10 cellular contexts compared by ENCODE assay signal in the genomic region with DNA sequence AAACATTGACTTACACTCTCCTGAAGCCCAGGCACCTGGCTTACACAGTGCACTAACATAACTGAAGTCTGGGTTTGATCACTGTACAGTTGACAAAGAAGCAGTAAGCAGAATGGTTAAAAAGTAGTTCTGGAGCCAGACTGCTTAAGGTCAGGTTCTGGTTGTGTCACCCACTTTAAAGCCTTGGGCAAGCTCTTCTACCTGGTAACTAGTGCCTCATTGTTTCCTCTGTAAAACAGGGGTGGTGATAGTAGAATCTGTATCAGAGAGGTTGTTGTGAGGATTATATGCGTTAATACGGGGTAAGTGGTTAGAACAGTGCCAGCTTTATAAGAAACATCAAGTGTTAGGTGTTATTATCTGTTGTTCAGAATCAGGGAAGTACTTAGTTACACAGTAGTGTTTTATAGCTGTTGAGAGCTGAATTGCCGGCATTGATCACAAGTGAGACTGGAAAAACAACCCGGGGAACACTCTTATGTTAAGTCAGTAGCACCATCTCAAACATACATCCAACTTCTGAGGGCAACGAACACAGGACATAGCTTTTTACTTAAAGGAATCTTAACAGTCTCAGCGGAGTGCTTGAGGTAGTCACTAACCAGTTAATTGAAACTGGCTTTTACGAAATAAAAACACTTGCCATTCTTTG. TPM values are rescaled to one million over a fixed set of nuclear protein-coding genes. Genes with fewer than 3 reads are reported as not detected.
A peak's percentile ranks its signal among the peaks of the same experiment; 100 is the strongest.
DNase-seq lines count a peak whose midpoint lies in the region; ATAC-seq and TF ChIP-seq lines count a peak whose summit lies in the region.
"Had no signal": no experiment of that assay in that cellular context is flagged by ENCODE, and none has a peak within 500 bp of the region (broad histone marks: within the 10 kb centered on the region; RNA-seq: fewer than 3 reads in every experiment).

No MANE protein-coding gene starts in this region.

- peak overlapping the region; percentile 56 for H3K56ac ChIP-seq in mesendoderm (ENCODE audit: low read length)

- no TSS peak for BruUV-seq in A673 (replicated peaks; lab: Mats Ljungman, UMichigan)

- TF ChIP-seq CTCF in A673 (conservative IDR thresholded peaks at IDR 0.05; ENCODE audit: low read depth, low read length) (no peak), HFF-Myc (IDR thresholded peaks at IDR 0.05; ENCODE audit: low read depth, low read length, missing control alignments) (no peak), astrocyte of the cerebellum (IDR thresholded peaks at IDR 0.05; ENCODE audit: low read depth, low read length, missing control alignments) (no peak), RWPE1 (conservative IDR thresholded peaks at IDR 0.05; ENCODE audit: low read depth) (no peak), GM10266 (IDR thresholded peaks at IDR 0.05; ENCODE audit: control insufficient read depth, insufficient read depth, low read depth, missing control alignments) (no peak)

- no peak overlapping the region for H3K23ac ChIP-seq in mesendoderm (ENCODE audit: low read length)

- DNase-seq in A673 (ENCODE audit: low spot score) (no peak), HFF-Myc (ENCODE audit: extremely low read depth, low read depth) (no peak), astrocyte of the cerebellum (ENCODE audit: low read depth) (no peak), mesendoderm (no peak), RWPE1 (ENCODE audit: low spot score) (no peak), T-helper 9 cell (no peak), GM10266 (ENCODE audit: extremely low spot score) (no peak)
- DNase-seq: activated naive CD8-positive, alpha-beta T cell treated with anti-CD3 and anti-CD28 coated beads, Interleukin-2, amount 10 ng/mL, durations not matched to agents 7 days and 5 days; SHP77 treated with DMSO at 0.1 percent for 48 hours had no signal

- no peak overlapping the region for H2BK5ac ChIP-seq in mesendoderm (ENCODE audit: low read length)

- no peak for ATAC-seq in GM21529 (IDR thresholded peaks at IDR 0.05; ENCODE audit: unreplicated experiment)

- no peak overlapping the region for H3K9ac ChIP-seq in mesendoderm (ENCODE audit: low read length)

- H3K4me1 ChIP-seq in A673 (ENCODE audit: insufficient read depth, low read length, poor library complexity, severe bottlenecking) (peaks cover 74% of the 10 kb centered on the region), mesendoderm (ENCODE audit: control insufficient read depth, low read depth, low read length) (peaks cover 18% of the 10 kb centered on the region)

- H3K79me1 ChIP-seq in mesendoderm (ENCODE audit: low read length) = peaks cover 26% of the 10 kb centered on the region

- H3K79me2 ChIP-seq in mesendoderm (ENCODE audit: control insufficient read depth, insufficient read depth, low read length) = peaks cover 70% of the 10 kb centered on the region

- H3K4me2 ChIP-seq in mesendoderm (ENCODE audit: low read length) = no peak overlapping the region

- H3K27me3 ChIP-seq in A673 (replicated peaks; ENCODE audit: insufficient read depth, low read depth, low read length, poor library complexity) (no peaks in the 10 kb centered on the region), mesendoderm (ENCODE audit: insufficient read depth, low read length, poor library complexity) (no peaks in the 10 kb centered on the region)

- in situ Hi-C loops in astrocyte of the cerebellum (cut with HindIII; ENCODE audit: low sequenced_read_pairs) = no loop called here

- H2AK5ac ChIP-seq in mesendoderm (ENCODE audit: low read length) = no peak overlapping the region

- peak overlapping the region; percentile 81 for H3K4me3 ChIP-seq in A673 (ENCODE audit: low read depth, low read length, poor library complexity, severe bottlenecking)
- H3K4me3 ChIP-seq in HFF-Myc (replicated peaks; ENCODE audit: low read depth, low read length) = peak overlapping the region; percentile 92
- peak overlapping the region; percentile 17 for H3K4me3 ChIP-seq in astrocyte of the cerebellum (ENCODE audit: low read depth, low read length)
- no peak overlapping the region for H3K4me3 ChIP-seq in mesendoderm (ENCODE audit: low read length)

- POLR2A ChIA-PET in A673 (lab: Charles Lee; ENCODE audit: low non-redundant PET) = interaction anchor here (0.6 kb wide), 1 partner anchor 8 kb away, joined by 5 read pairs; no protein-coding TSS in a partner anchor
- POLR2A ChIA-PET in RWPE1 (lab: Yijun Ruan, JAX; ENCODE audit: low non-redundant PET) = no interaction called here

- no peak overlapping the region for H3K4ac ChIP-seq in mesendoderm (ENCODE audit: low read depth, low read length)

- H2BK120ac ChIP-seq in mesendoderm (ENCODE audit: low read depth, low read length) = no peak overlapping the region

- H2BK15ac ChIP-seq in mesendoderm (replicated peaks; ENCODE audit: low read depth) = no peak overlapping the region

- no peak overlapping the region for H4K5ac ChIP-seq in mesendoderm (ENCODE audit: low read length)

- H3K27ac ChIP-seq in A673 (ENCODE audit: low read depth, low read length, poor library complexity, severe bottlenecking) = peak overlapping the region; percentile 3
- H3K27ac ChIP-seq in mesendoderm (ENCODE audit: low read depth, low read length) = no peak overlapping the region
- no peak overlapping the region for H3K27ac ChIP-seq in RWPE1

- 100% methylated on average over 2 of the region's 7 CpGs for WGBS in mesendoderm (ENCODE audit: extremely low coverage, insufficient coverage, low lambda C conversion rate)

- no peak overlapping the region for H3K18ac ChIP-seq in mesendoderm (ENCODE audit: low read length)

- H3K9me3 ChIP-seq in A673 (ENCODE audit: low read depth, low read length, poor library complexity, severe bottlenecking) = no peaks in the 10 kb centered on the region

- intact Hi-C loops in A673 (cut with micrococcal nuclease; ENCODE audit: unreplicated experiment) = no loop called here

- CTCF ChIA-PET in A673 (lab: Charles Lee) = no interaction called here
- CTCF ChIA-PET in RWPE1 (lab: Yijun Ruan, JAX) = interaction anchor here (0.6 kb wide), 1 partner anchor 786 kb away, joined by 4 read pairs; no protein-coding TSS in a partner anchor

- H3K36me3 ChIP-seq in A673 (ENCODE audit: insufficient read depth, low read length, poor library complexity, severe bottlenecking) = no peaks in the 10 kb centered on the region
- no peaks in the 10 kb centered on the region for H3K36me3 ChIP-seq in mesendoderm (ENCODE audit: control insufficient read depth, insufficient read depth, low read length)

- H4K8ac ChIP-seq in mesendoderm (ENCODE audit: low read depth, low read length) = no peak overlapping the region

RNA-seq across cellular contexts. Expression of a gene that starts 3.7 kb away (rescaled TPM):
- 99.5 and 103 TPM in 2 replicates for total RNA-seq in A673 (2021)
- 25.9 TPM for polyA plus RNA-seq in mesendoderm (2013, experiment 1 of 2)
- 25.8 TPM for polyA plus RNA-seq in mesendoderm (2013, experiment 2 of 2)
